8 cellular contexts compared by ENCODE assay signal in genomic region chr1:84772428-84772943, GRCh38.
A peak's percentile ranks its signal among the peaks of the same experiment; 100 is the strongest.
DNase-seq lines count a peak whose midpoint lies in the region; ATAC-seq and TF ChIP-seq lines count a peak whose summit lies in the region.

No MANE protein-coding gene starts in this region.

- no peaks in the 10 kb centered on the region for H3K27me3 Mint-ChIP-seq in activated naive CD4-positive, alpha-beta T cell treated with anti-CD3 and anti-CD28 coated beads for 36 hours (ENCODE audit: low read depth)
- H3K27me3 Mint-ChIP-seq in progenitor cell of endocrine pancreas: peaks cover 28% of the 10 kb centered on the region

- peak; percentile 98 for TF ChIP-seq CTCF in progenitor cell of endocrine pancreas (IDR thresholded peaks at IDR 0.05; ENCODE audit: unreplicated experiment)

- H3K4me3 Mint-ChIP-seq in activated naive CD4-positive, alpha-beta T cell treated with anti-CD3 and anti-CD28 coated beads for 36 hours: no peak overlapping the region
- no peak overlapping the region for H3K4me3 Mint-ChIP-seq in progenitor cell of endocrine pancreas (ENCODE audit: low read depth)

- H3K36me3 ChIP-seq in MG63: no peaks in the 10 kb centered on the region
- H3K36me3 ChIP-seq in aorta (ENCODE audit: control insufficient read depth in 1 of 2, insufficient read depth in 2 of 2, low read length in 1 of 2): no peaks in the 10 kb centered on the region

- H3K4me1 Mint-ChIP-seq in activated naive CD4-positive, alpha-beta T cell treated with anti-CD3 and anti-CD28 coated beads for 36 hours (ENCODE audit: low read depth): no peaks in the 10 kb centered on the region
- peaks cover 15% of the 10 kb centered on the region for H3K4me1 Mint-ChIP-seq in progenitor cell of endocrine pancreas (ENCODE audit: low read depth)

- H3K4me1 ChIP-seq in aorta (ENCODE audit: control insufficient read depth in 1 of 2, insufficient read depth in 2 of 2, low read length in 2 of 2): no peaks in the 10 kb centered on the region

- H3K27me3 ChIP-seq in MG63: no peaks in the 10 kb centered on the region
- H3K27me3 ChIP-seq in aorta (ENCODE audit: control insufficient read depth in 1 of 2, insufficient read depth in 2 of 2, low read length in 1 of 2): no peaks in the 10 kb centered on the region

- WGBS in aorta, 2 donors: 11 to 15% methylated on average over 6 of the region's 6 CpGs

- ATAC-seq in GM21717 (IDR thresholded peaks at IDR 0.05; ENCODE audit: unreplicated experiment) (peak; percentile 68), aorta (ENCODE audit: low FRiP score) (peak; percentile 86)

- H3K9me3 ChIP-seq in MG63 (no peaks in the 10 kb centered on the region), aorta (ENCODE audit: control insufficient read depth, low read length) (no peaks in the 10 kb centered on the region)

- peak; percentile 56 for DNase-seq in DMS79 treated with DMSO at 0.1 percent for 48 hours (lab: John Stamatoyannopoulos, UW)
- DNase-seq in MG63: peak; percentile 62
- peak; percentile 70 for DNase-seq in SK-N-DZ (ENCODE audit: low spot score)
- peak; percentile 86 for DNase-seq in activated naive CD4-positive, alpha-beta T cell treated with anti-CD3 and anti-CD28 coated beads for 36 hours
- peak; percentile 76 for DNase-seq in glomerular visceral epithelial cell (ENCODE audit: extremely low spot score)
- DNase-seq in progenitor cell of endocrine pancreas (ENCODE audit: low spot score, unreplicated experiment): peak; percentile 63
- peak; percentile 86 to 89 for DNase-seq in aorta

- no peak overlapping the region for H3K27ac ChIP-seq in aorta (ENCODE audit: low read depth in 1 of 2, low read length in 2 of 2)

- CTCF ChIA-PET in activated naive CD4-positive, alpha-beta T cell treated with anti-CD3 and anti-CD28 coated beads for 36 hours (lab: Charles Lee): interaction anchor here (0.5 to 3.8 kb wide), 33 partner anchors 9 to 867 kb away, joined by 3 to 25 read pairs (median 3); no protein-coding TSS in a partner anchor

- no peak overlapping the region for H3K27ac Mint-ChIP-seq in activated naive CD4-positive, alpha-beta T cell treated with anti-CD3 and anti-CD28 coated beads for 36 hours
- H3K27ac Mint-ChIP-seq in progenitor cell of endocrine pancreas: peak overlapping the region; percentile 41

- H3K4me3 ChIP-seq in MG63 (no peak overlapping the region), aorta (ENCODE audit: low read length in 2 of 2) (no peak overlapping the region)

- no peaks in the 10 kb centered on the region for H3K36me3 Mint-ChIP-seq in activated naive CD4-positive, alpha-beta T cell treated with anti-CD3 and anti-CD28 coated beads for 36 hours (ENCODE audit: low read depth)
- no peaks in the 10 kb centered on the region for H3K36me3 Mint-ChIP-seq in progenitor cell of endocrine pancreas (ENCODE audit: insufficient read depth)

- intact Hi-C loops in activated naive CD4-positive, alpha-beta T cell treated with anti-CD3 and anti-CD28 coated beads for 36 hours (cut with micrococcal nuclease): loop anchor here (1.0 to 5.0 kb wide), 8 partner anchors 19 to 865 kb away; partner anchors contain the start of gene PRKACB
- intact Hi-C loops in aorta (cut with DNase I): loop anchor here (5.0 to 10.0 kb wide), 4 partner anchors 105 to 618 kb away; no protein-coding TSS in a partner anchor

- H3K9me3 Mint-ChIP-seq in activated naive CD4-positive, alpha-beta T cell treated with anti-CD3 and anti-CD28 coated beads for 36 hours: no peaks in the 10 kb centered on the region
- no peaks in the 10 kb centered on the region for H3K9me3 Mint-ChIP-seq in progenitor cell of endocrine pancreas (ENCODE audit: low read depth)
